Comparison of ENCODE assay signal across 9 cellular contexts in the genomic region with DNA sequence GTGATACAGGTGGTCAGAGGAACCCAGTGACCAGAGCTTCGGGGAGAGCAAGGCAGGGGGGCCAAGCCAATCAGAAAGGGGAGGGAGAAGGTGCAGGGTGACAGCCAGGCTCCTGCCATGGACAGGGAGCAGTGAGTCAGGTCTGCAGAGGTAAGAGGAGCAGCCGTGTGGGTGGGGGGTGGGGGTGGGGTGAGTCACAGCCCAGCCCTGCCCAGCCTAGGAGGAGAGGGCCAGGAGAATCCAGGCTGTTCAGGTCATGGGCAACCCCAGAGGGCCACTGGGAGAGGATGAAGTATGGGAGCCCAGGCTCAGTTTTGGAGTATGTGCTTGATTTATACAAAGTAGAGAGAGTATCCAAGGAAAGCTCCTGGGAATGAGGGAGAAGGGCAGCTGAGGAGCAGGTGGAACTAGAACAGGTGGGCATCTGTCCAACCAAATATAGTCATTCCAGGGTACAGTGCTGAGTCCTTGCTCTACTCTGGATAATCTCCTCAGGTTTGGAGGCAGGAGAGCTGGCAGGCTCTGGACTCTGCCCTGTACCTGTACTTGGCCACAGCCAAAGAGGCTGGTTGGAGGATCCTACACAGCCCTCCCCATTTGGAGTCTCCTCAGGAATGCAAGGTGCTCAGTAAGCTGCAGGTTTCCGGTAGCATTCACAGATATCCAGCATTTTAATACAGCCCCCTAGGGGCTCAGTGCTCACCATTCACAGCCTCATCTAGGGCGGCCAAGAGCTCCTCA. TPM values are rescaled to one million over a fixed set of nuclear protein-coding genes. Genes with fewer than 3 reads are reported as not detected.
DNase-seq lines count a peak whose midpoint lies in the region; ATAC-seq, FAIRE-seq and TF ChIP-seq lines count a peak whose summit lies in the region.
"Had no signal": no experiment of that assay in that cellular context is flagged by ENCODE, and none has a peak within 500 bp of the region (broad histone marks: within the 10 kb centered on the region; RNA-seq: fewer than 3 reads in every experiment).

No MANE protein-coding gene starts in this region.

- H3K4me3 ChIP-seq in NB4 (ENCODE audit: low read depth, low read length), result peak overlapping the region; percentile 88
- peak overlapping the region; percentile 72 for H3K4me3 ChIP-seq in bronchial epithelial cell (ENCODE audit: low read depth, low read length)
- H3K4me3 ChIP-seq in muscle layer of duodenum (ENCODE audit: low read depth in 1 of 2, low read length in 2 of 2), result peak overlapping the region; percentile 60 to 72

- H3K36me3 ChIP-seq in bronchial epithelial cell (ENCODE audit: control insufficient read depth, insufficient read depth, low read length) (peaks cover 29% of the 10 kb centered on the region), muscle layer of duodenum (ENCODE audit: control insufficient read depth in 1 of 2, insufficient read depth in 2 of 2, low read length in 2 of 2) (peaks cover 6 to 14% of the 10 kb centered on the region in 2 donors)

- no peaks in the 10 kb centered on the region for H3K9me3 ChIP-seq in muscle layer of duodenum (ENCODE audit: control insufficient read depth in 1 of 2, low read length in 2 of 2)

- peaks cover 40 to 58% of the 10 kb centered on the region in 2 donors for H3K36me3 Mint-ChIP-seq in CD14-positive monocyte

- peaks cover 3 to 8% (median 5%) of the 10 kb centered on the region in 3 donors for H3K27me3 Mint-ChIP-seq in CD14-positive monocyte (ENCODE audit: low read depth in 3 of 3)

- peak overlapping the region in 6 of 7 donors; percentile 87 to 97 (median 91) for H3K27ac Mint-ChIP-seq in CD14-positive monocyte

- H3K4me1 ChIP-seq in muscle layer of duodenum (ENCODE audit: control insufficient read depth in 1 of 2, insufficient read depth in 2 of 2, low read length in 2 of 2), result peaks cover 12 to 38% of the 10 kb centered on the region in 2 donors

- peaks cover 0 to 9% (median 2%) of the 10 kb centered on the region in 7 donors for H3K9me3 Mint-ChIP-seq in CD14-positive monocyte

- no peak for FAIRE-seq in bronchial epithelial cell (lab: Jason Lieb, UNC)

- H3K27me3 ChIP-seq in bronchial epithelial cell (ENCODE audit: control insufficient read depth, insufficient read depth, low read length) (no peaks in the 10 kb centered on the region), muscle layer of duodenum (ENCODE audit: low read depth, low read length) (no peaks in the 10 kb centered on the region)

- TF ChIP-seq POLR2A in NB4 (IDR thresholded peaks at IDR 0.05; ENCODE audit: extremely low read depth, insufficient read length), result no peak

- peak overlapping the region; percentile 94 to 100 for H3K4me3 Mint-ChIP-seq in CD14-positive monocyte

- intact Hi-C loops in CD14-positive monocyte (cut with micrococcal nuclease), result loop anchor here (5.0 kb wide), 2 partner anchors 38 to 43 kb away; partner anchors contain the start of gene PFDN1 (in 1 of the 2)

- peaks cover 67% of the 10 kb centered on the region for H3K4me1 Mint-ChIP-seq in CD14-positive monocyte

- TF ChIP-seq CTCF in CD14-positive monocyte (IDR thresholded peaks at IDR 0.05) (no peak), NB4 (IDR thresholded peaks at IDR 0.05; ENCODE audit: low read depth, low read length) (no peak), bronchial epithelial cell (IDR thresholded peaks at IDR 0.05; ENCODE audit: insufficient read depth, low read length, severe bottlenecking) (peak; percentile 14)

- ATAC-seq in HG03354 (IDR thresholded peaks at IDR 0.05; ENCODE audit: poor library complexity, severe bottlenecking, unreplicated experiment), result no peak

- DNase-seq in CD14-positive monocyte (ENCODE audit: low spot score) (no peak), NB4 (ENCODE audit: low read depth) (peak; percentile 49), bronchial epithelial cell (ENCODE audit: low read depth) (peak; percentile 81), pons (ENCODE audit: low spot score) (no peak), superior temporal gyrus (ENCODE audit: extremely low spot score) (no peak), midbrain (lab: John Stamatoyannopoulos, UW) (no peak)

- H3K27ac ChIP-seq in muscle layer of duodenum (ENCODE audit: low read length), result peak overlapping the region; percentile 70

RNA-seq across cellular contexts. Expression of gene HBEGF, which starts 1.6 kb away (rescaled TPM):
- 10 to 100 TPM; 25.2 to 31.6 TPM for polyA plus RNA-seq in CD14-positive monocyte
- 23.8 and 76.6 TPM in 2 replicates for total RNA-seq in bronchial epithelial cell

RNA-seq across cellular contexts. Expression of gene SLC4A9, which starts 15.1 kb away (rescaled TPM):
- polyA plus RNA-seq in CD14-positive monocyte, result not detected
- 0.38 TPM in 1 of 2 replicates, not detected in the other for total RNA-seq in bronchial epithelial cell
- total RNA-seq: dermis microvascular lymphatic vessel endothelial cell had no signal

RNA-seq across cellular contexts. Expression of gene PFDN1, which starts 42.0 kb away (rescaled TPM):
- polyA plus RNA-seq in CD14-positive monocyte, result 100 to 1,000 TPM in 1 of 2 donors, 10 to 100 TPM in 1; 82.2 to 105 TPM
- 34.5 and 38.1 TPM in 2 replicates for total RNA-seq in bronchial epithelial cell

RNA-seq across cellular contexts. Expression of gene ANKHD1, which starts 56.8 kb away (rescaled TPM):
- polyA plus RNA-seq in CD14-positive monocyte, result 10 to 100 TPM; 29.0 to 43.6 TPM
- 77.1 and 85.8 TPM in 2 replicates for total RNA-seq in bronchial epithelial cell

Comparison
In these comparisons a context has a peak if more than half of its experiments do, and no peak if none do; other contexts are left out.
1. DNase-seq: peak in NB4 (single experiment) and bronchial epithelial cell (single experiment); none in CD14-positive monocyte (single experiment), pons (single experiment), superior temporal gyrus (single experiment) and midbrain (single experiment).
2. Peak in every context shown above with its lines, with median percentiles within 50 percentile points of each other: H3K4me3 ChIP-seq.